In the genomic region with DNA sequence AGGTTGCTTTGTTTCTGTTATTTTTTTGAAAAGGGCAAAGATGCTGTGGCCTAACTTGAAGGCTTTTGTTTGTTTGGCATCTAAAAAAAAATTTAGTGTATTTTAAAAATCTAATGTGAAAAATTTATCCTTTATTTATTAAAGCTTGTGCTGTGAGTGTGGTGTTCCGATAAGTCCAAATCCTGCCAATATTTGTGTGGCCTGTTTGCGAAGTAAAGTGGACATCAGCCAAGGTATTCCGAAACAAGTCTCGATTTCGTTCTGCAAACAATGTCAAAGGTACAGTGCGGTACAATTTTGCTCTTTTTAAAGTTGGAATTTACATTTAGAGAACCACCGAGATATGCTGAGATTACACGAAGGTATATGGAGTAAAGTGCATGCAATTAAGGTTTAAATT, we compare ENCODE assay signal across 29 cellular contexts. TPM values are rescaled to one million over a fixed set of nuclear protein-coding genes. Genes with fewer than 3 reads are reported as not detected.
DNase-seq lines count a peak whose midpoint lies in the region; FAIRE-seq and TF ChIP-seq lines count a peak whose summit lies in the region.
"Had no signal": no experiment of that assay in that cellular context is flagged by ENCODE, and none has a peak within 500 bp of the region (broad histone marks: within the 10 kb centered on the region; RNA-seq: fewer than 3 reads in every experiment).

No MANE protein-coding gene starts in this region.

- H3K9me3 ChIP-seq in endothelial cell of umbilical vein (replicated peaks; ENCODE audit: control insufficient read depth, insufficient read depth, low read length) (no peaks in the 10 kb centered on the region), stomach (no peaks in the 10 kb centered on the region), OCI-LY7 (ENCODE audit: low read length) (no peaks in the 10 kb centered on the region)
- H3K9me3 ChIP-seq: esophagus muscularis mucosa, heart right ventricle, SJSA1 had no signal

- H3K27ac ChIP-seq in VCaP: peak overlapping the region; percentile 88
- H3K27ac ChIP-seq in endothelial cell of umbilical vein (ENCODE audit: insufficient read depth, low read depth, low read length): no peak overlapping the region
- H3K27ac ChIP-seq in stomach: peak overlapping the region; percentile 38 to 97 (median 57)
- H3K27ac ChIP-seq in OCI-LY7 (ENCODE audit: low read depth, low read length, poor library complexity, severe bottlenecking): no peak overlapping the region
- H3K27ac ChIP-seq: brain microvascular endothelial cell, esophagus muscularis mucosa, foreskin keratinocyte, heart right ventricle, neural progenitor cell, SJSA1 had no signal

- no peaks in the 10 kb centered on the region for H3K9me3 Mint-ChIP-seq in activated naive CD4-positive, alpha-beta T cell treated with anti-CD3 and anti-CD28 coated beads, Interleukin-2, amount 50 U/mL, for 24 hours
- H3K9me3 Mint-ChIP-seq: CD8-positive, alpha-beta memory T cell; stimulated activated memory B cell treated with anti-CD40 and anti-IgM and Interleukin-4, amounts not matched to agents 10 μg/mL and 1 μg/mL and 100 μg/mL, for 72 hours had no signal

- no peak for TF ChIP-seq EP300 in stomach (IDR thresholded peaks at IDR 0.05)

- intact Hi-C loops in endothelial cell of umbilical vein (cut with micrococcal nuclease): loop anchor here (5.0 kb wide), 3 partner anchors 193 to 527 kb away; no protein-coding TSS in a partner anchor
- intact Hi-C loops in stomach (cut with DNase I; ENCODE audit: low total_unique reads): no loop called here
- intact Hi-C loops in OCI-LY7 (cut with micrococcal nuclease; ENCODE audit: unreplicated experiment): loop anchor here (5.0 to 10.0 kb wide), 3 partner anchors 33 to 780 kb away; a partner anchor contains a TSS

- TF ChIP-seq POLR2A in endothelial cell of umbilical vein (IDR thresholded peaks at IDR 0.05; ENCODE audit: low read depth, low read length) (no peak), stomach (IDR thresholded peaks at IDR 0.05) (no peak)

- H3K4me2 ChIP-seq in endothelial cell of umbilical vein (ENCODE audit: insufficient read depth, low read length): peak overlapping the region; percentile 37
- H3K4me2 ChIP-seq in OCI-LY7 (ENCODE audit: low read length): no peak overlapping the region; the same call in 1 of the 2 replicates
- H3K4me2 ChIP-seq: neural progenitor cell had no signal

- peak overlapping the region; percentile 23 for H3K4me3 Mint-ChIP-seq in activated naive CD4-positive, alpha-beta T cell treated with anti-CD3 and anti-CD28 coated beads, Interleukin-2, amount 50 U/mL, for 24 hours
- H3K4me3 Mint-ChIP-seq: activated CD8-positive, alpha-beta T cell treated with anti-CD3 and anti-CD28 coated beads, Interleukin-2, amount 10 ng/mL, durations not matched to agents 7 days and 5 days; effector memory CD8-positive, alpha-beta T cell; neural progenitor cell; stimulated activated memory B cell treated with anti-CD40 and anti-IgM and Interleukin-4, amounts not matched to agents 10 μg/mL and 1 μg/mL and 100 μg/mL, for 72 hours had no signal

- dilution Hi-C loops in endothelial cell of umbilical vein (cut with MboI; ENCODE audit: extremely low pct_ligation_motif_present, low sequenced_read_pairs): no loop called here

- no peaks in the 10 kb centered on the region for H3K9me2 ChIP-seq in OCI-LY7 (ENCODE audit: insufficient read depth, low read length)

- H3K27me3 Mint-ChIP-seq in activated naive CD4-positive, alpha-beta T cell treated with anti-CD3 and anti-CD28 coated beads, Interleukin-2, amount 50 U/mL, for 24 hours: no peaks in the 10 kb centered on the region
- H3K27me3 Mint-ChIP-seq: CD8-positive, alpha-beta memory T cell; effector memory CD8-positive, alpha-beta T cell; IgD-negative memory B cell; stimulated activated memory B cell treated with anti-CD40 and anti-IgM and Interleukin-4, amounts not matched to agents 10 μg/mL and 1 μg/mL and 100 μg/mL, for 72 hours had no signal

- no peaks in the 10 kb centered on the region for H3K27me3 ChIP-seq in endothelial cell of umbilical vein (ENCODE audit: control insufficient read depth in 2 of 2, insufficient read depth in 2 of 2, low read length in 2 of 2)
- H3K27me3 ChIP-seq in stomach: no peaks in the 10 kb centered on the region
- H3K27me3 ChIP-seq: brain microvascular endothelial cell, esophagus muscularis mucosa, foreskin keratinocyte, heart right ventricle, neural progenitor cell, SJSA1 had no signal

- no peaks in the 10 kb centered on the region for H3K9me1 ChIP-seq in endothelial cell of umbilical vein (replicated peaks; ENCODE audit: control insufficient read depth, extremely low read depth, insufficient read depth, low read length)

- peaks cover 30% of the 10 kb centered on the region for H3K4me1 ChIP-seq in endothelial cell of umbilical vein (ENCODE audit: control insufficient read depth, extremely low read depth, insufficient read depth, low read length)
- H3K4me1 ChIP-seq in stomach: peaks cover 32 to 73% (median 56%) of the 10 kb centered on the region in 4 donors
- peaks cover 20% of the 10 kb centered on the region for H3K4me1 ChIP-seq in OCI-LY7 (ENCODE audit: insufficient read depth, low read length, poor library complexity, severe bottlenecking)

- H4K20me1 ChIP-seq in endothelial cell of umbilical vein (replicated peaks; ENCODE audit: control insufficient read depth, extremely low read depth, insufficient read depth, low read length): peaks cover 7% of the 10 kb centered on the region
- peaks cover 26% of the 10 kb centered on the region for H4K20me1 ChIP-seq in OCI-LY7 (ENCODE audit: insufficient read depth, low read length)

- no peak overlapping the region for H3K4me3 ChIP-seq in endothelial cell of umbilical vein (replicated peaks in 1 of 3; ENCODE audit: insufficient read depth in 1 of 3, low read depth in 1 of 3, low read length in 3 of 3)
- peak overlapping the region in 3 of 4 donors; percentile 1 to 91 (median 76) for H3K4me3 ChIP-seq in stomach
- no peak overlapping the region for H3K4me3 ChIP-seq in OCI-LY7 (ENCODE audit: low read depth, low read length, poor library complexity, severe bottlenecking)
- H3K4me3 ChIP-seq: esophagus muscularis mucosa, neural progenitor cell, SJSA1 had no signal

- no peak for FAIRE-seq in endothelial cell of umbilical vein (lab: Jason Lieb, UNC)
- FAIRE-seq: G401.6, GM19239 had no signal

- TF ChIP-seq CTCF in VCaP (conservative IDR thresholded peaks at IDR 0.05) (no peak), endothelial cell of umbilical vein (IDR thresholded peaks at IDR 0.05; ENCODE audit: extremely low read depth in 1 of 2, insufficient read depth in 1 of 2, low read depth in 1 of 2, low read length in 2 of 2) (no peak), stomach (IDR thresholded peaks at IDR 0.05) (no peak), OCI-LY7 (conservative IDR thresholded peaks at IDR 0.05; ENCODE audit: low read length) (no peak)

- CTCF ChIA-PET in endothelial cell of umbilical vein (lab: Charles Lee): interaction anchor here (0.9 kb wide), 1 partner anchor 50 kb away, joined by 4 read pairs; no protein-coding TSS in a partner anchor
- CTCF ChIA-PET in OCI-LY7 (lab: Charles Lee; ENCODE audit: unreplicated experiment): no interaction called here

- no peak overlapping the region for H3K27ac Mint-ChIP-seq in activated naive CD4-positive, alpha-beta T cell treated with anti-CD3 and anti-CD28 coated beads, Interleukin-2, amount 50 U/mL, for 24 hours
- H3K27ac Mint-ChIP-seq: activated CD8-positive, alpha-beta T cell treated with anti-CD3 and anti-CD28 coated beads, Interleukin-2, amount 10 ng/mL, durations not matched to agents 7 days and 5 days; effector memory CD8-positive, alpha-beta T cell; IgD-negative memory B cell; neural progenitor cell; stimulated activated memory B cell treated with anti-CD40 and anti-IgM and Interleukin-4, amounts not matched to agents 10 μg/mL and 1 μg/mL and 100 μg/mL, for 72 hours had no signal

- WGBS in stomach, 5 donors: 31 to 54% (median 41%) methylated on average over 8 of the region's 8 CpGs

- H3K79me2 ChIP-seq in endothelial cell of umbilical vein (ENCODE audit: control insufficient read depth, insufficient read depth, low read length) (peaks cover 78% of the 10 kb centered on the region), OCI-LY7 (ENCODE audit: insufficient read depth, low read depth, low read length) (peaks cover 71% of the 10 kb centered on the region)

- BruUV-seq in endothelial cell of umbilical vein (replicated peaks; lab: Mats Ljungman, UMichigan) (no TSS peak), OCI-LY7 (replicated peaks; lab: Mats Ljungman, UMichigan) (no TSS peak)

- POLR2A ChIA-PET in endothelial cell of umbilical vein (lab: Charles Lee): no interaction called here
- POLR2A ChIA-PET in OCI-LY7 (lab: Charles Lee): interaction anchor here (0.6 to 0.7 kb wide), 2 partner anchors 15 to 118 kb away, joined by 3 read pairs; no protein-coding TSS in a partner anchor

- H3K36me3 ChIP-seq in endothelial cell of umbilical vein (ENCODE audit: control insufficient read depth in 2 of 2, extremely low read depth in 1 of 2, insufficient read depth in 2 of 2, low read length in 2 of 2): peaks cover 0 to 16% of the 10 kb centered on the region in 2 experiments
- peaks cover 9 to 43% (median 34%) of the 10 kb centered on the region in 4 donors for H3K36me3 ChIP-seq in stomach
- H3K36me3 ChIP-seq in OCI-LY7 (ENCODE audit: insufficient read depth, low read length): peaks cover 73% of the 10 kb centered on the region

- H3K36me3 Mint-ChIP-seq in activated naive CD4-positive, alpha-beta T cell treated with anti-CD3 and anti-CD28 coated beads, Interleukin-2, amount 50 U/mL, for 24 hours: peaks cover 6% of the 10 kb centered on the region

- H3K4me1 Mint-ChIP-seq in activated naive CD4-positive, alpha-beta T cell treated with anti-CD3 and anti-CD28 coated beads, Interleukin-2, amount 50 U/mL, for 24 hours: peaks cover 31% of the 10 kb centered on the region

- no peak overlapping the region for H2AFZ ChIP-seq in endothelial cell of umbilical vein (ENCODE audit: low read depth, low read length)
- H2AFZ ChIP-seq in OCI-LY7 (ENCODE audit: low read length): no peak overlapping the region
- H2AFZ ChIP-seq: neural progenitor cell had no signal

- no peak for DNase-seq in activated naive CD4-positive, alpha-beta T cell treated with Interleukin-2 at 50 U/mL for 16 hours
- DNase-seq in endothelial cell of umbilical vein (ENCODE audit: low read depth, low spot score) (no peak), stomach (peak; percentile 44), globus pallidus (ENCODE audit: low spot score) (no peak), OCI-LY7 (ENCODE audit: low spot score) (no peak), HK-2 (ENCODE audit: unreplicated experiment) (no peak)
- DNase-seq: 8988T; activated CD4-positive, alpha-beta T cell treated with anti-CD3 and anti-CD28 coated beads for 1 hour; activated CD8-positive, alpha-beta T cell treated with anti-CD3 and anti-CD28 coated beads, Interleukin-2, amount 10 ng/mL, durations not matched to agents 7 days and 5 days; brain microvascular endothelial cell; CD8-positive, alpha-beta memory T cell; effector memory CD8-positive, alpha-beta T cell; foreskin keratinocyte; heart right ventricle; NCI-H1105 treated with DMSO at 0.1 percent for 48 hours; NCI-H1930; NCI-H524 treated with DMSO at 0.1 percent for 48 hours; posterior cingulate gyrus; RPMI8226; stimulated activated CD4-positive, alpha-beta T cell treated with anti-CD3 and anti-CD28 coated beads, Interleukin-4, amount 100 ng/mL, for 4 hours had no signal

- no peak overlapping the region for H3K9ac ChIP-seq in endothelial cell of umbilical vein (replicated peaks; ENCODE audit: extremely low read depth, insufficient read depth, low read length)
- H3K9ac ChIP-seq: neural progenitor cell had no signal

RNA-seq across cellular contexts. Expression of a gene that starts 3.7 kb away (rescaled TPM):
- 53.8 and 57.9 TPM in 2 replicates for total RNA-seq in endothelial cell of umbilical vein
- 9.7 and 14.2 TPM in 2 replicates for polyA plus RNA-seq in endothelial cell of umbilical vein
- 19.7 and 22.1 TPM in 2 replicates for polyA plus RNA-seq in endothelial cell of umbilical vein (2011; cell fraction: cytosol; rRNA removed)
- polyA plus RNA-seq in endothelial cell of umbilical vein (2011; cell fraction: nucleus; rRNA removed): 31.4 and 32.9 TPM in 2 replicates
- 40.0 and 49.6 TPM in 2 replicates for polyA plus RNA-seq in endothelial cell of umbilical vein (2012)
- 54.0 and 65.7 TPM in 2 replicates for polyA minus RNA-seq in endothelial cell of umbilical vein
- 29.6 TPM for polyA minus RNA-seq in endothelial cell of umbilical vein (2011; cell fraction: cytosol; rRNA and poly(A)+ RNA removed)
- 50.5 and 70.8 TPM in 2 replicates for polyA minus RNA-seq in endothelial cell of umbilical vein (2011; cell fraction: nucleus; rRNA and poly(A)+ RNA removed)
- 100 to 1,000 TPM in 1 of 5 donors, 10 to 100 TPM in 4; 23.8 to 151 (median 61.6) TPM for total RNA-seq in stomach
- polyA plus RNA-seq in stomach: 10 to 100 TPM; 21.3 to 48.6 (median 39.5) TPM
- total RNA-seq in OCI-LY7 (2014; rRNA removed; shearing (Covaris generic)): 30.0 and 36.1 TPM in 2 replicates
- total RNA-seq in OCI-LY7 (2022): 53.1 and 55.2 TPM in 2 replicates

Comparison
In these comparisons a context has a peak if more than half of its experiments do, and no peak if none do; other contexts are left out.
1. H3K27ac ChIP-seq: peak in VCaP (single experiment) and stomach (5 of 5); none in endothelial cell of umbilical vein (single experiment) and OCI-LY7 (single experiment).
2. H3K4me3 ChIP-seq: peak in stomach (3 of 4); none in endothelial cell of umbilical vein (0 of 3) and OCI-LY7 (single experiment).